Comparison of ENCODE assay signal across 16 cellular contexts in the genomic region with DNA sequence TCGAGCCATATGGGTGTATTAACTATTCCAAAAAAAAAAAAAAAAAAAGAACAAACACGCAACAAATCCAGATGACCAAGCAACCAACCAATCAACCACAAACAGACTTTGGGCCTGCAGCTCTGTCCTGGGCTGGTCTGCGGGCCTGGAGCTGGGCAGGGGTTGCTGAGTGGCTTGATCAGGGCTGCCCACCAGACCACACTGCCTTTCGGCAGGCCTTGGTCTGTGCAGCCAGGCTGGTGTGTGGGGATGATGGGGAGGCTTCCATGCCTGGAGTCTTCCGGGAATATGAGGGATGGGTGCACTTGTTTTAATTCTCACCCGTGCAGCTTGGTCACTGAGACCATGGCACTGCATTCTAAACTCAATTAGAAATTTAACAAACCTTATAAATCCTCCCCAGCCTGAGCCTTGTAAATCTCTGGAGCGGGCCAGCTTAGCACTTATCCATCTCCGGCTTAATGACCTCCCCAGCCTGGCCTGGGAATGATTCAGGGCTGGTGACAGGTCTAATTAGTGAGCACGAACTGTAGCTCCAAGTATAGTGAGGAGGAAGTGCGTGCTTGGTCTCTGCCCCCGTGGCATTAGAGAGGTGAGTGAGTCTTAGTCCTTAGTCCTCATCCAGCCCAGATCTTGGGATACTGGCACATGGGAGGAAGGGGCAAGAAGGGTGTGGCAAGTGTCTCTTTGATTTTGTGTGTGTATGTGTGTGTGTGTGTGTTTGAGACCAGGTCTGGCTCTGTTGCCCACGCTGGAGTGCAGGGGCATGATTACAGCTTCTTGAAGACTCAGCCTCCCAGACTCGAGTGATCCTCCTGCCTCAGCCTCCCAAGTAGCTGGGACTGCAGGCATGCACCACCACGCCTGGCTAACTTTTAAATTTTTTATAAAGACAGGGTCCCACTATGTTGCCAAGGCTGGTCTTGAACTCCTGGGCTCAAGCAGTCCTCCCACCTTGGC.
"Had no signal": no experiment of that assay in that cellular context is flagged by ENCODE, and none has a peak within 500 bp of the region (broad histone marks: within the 10 kb centered on the region; RNA-seq: fewer than 3 reads in every experiment).

No MANE protein-coding gene starts in this region.

- H3K4me3 Mint-ChIP-seq: mesothelial cell of epicardium; natural killer cell treated with Interleukin-12 subunit alpha and Interleukin-12 subunit beta and Interleukin-15 and Interleukin-18, amount 100 ng/mL, for 72 hours; T-helper 17 cell had no signal

- H3K4me3 ChIP-seq: ascending aorta, lung, spleen had no signal

- H3K9me3 Mint-ChIP-seq: mesothelial cell of epicardium; natural killer cell treated with Interleukin-12 subunit alpha and Interleukin-12 subunit beta and Interleukin-15 and Interleukin-18, amount 100 ng/mL, for 72 hours had no signal

- H3K27ac Mint-ChIP-seq: mesothelial cell of epicardium; natural killer cell treated with Interleukin-12 subunit alpha and Interleukin-12 subunit beta and Interleukin-15 and Interleukin-18, amount 100 ng/mL, for 72 hours; T-helper 17 cell had no signal

- H3K27me3 ChIP-seq: ascending aorta had no signal

- H3K9me3 ChIP-seq: ascending aorta, spleen had no signal

- H3K79me2 ChIP-seq: parathyroid adenoma had no signal

- H3K36me3 ChIP-seq: ascending aorta, spleen had no signal

- ATAC-seq: esophagus mucosa; natural killer cell treated with Interleukin-12 subunit alpha and Interleukin-12 subunit beta and Interleukin-15 and Interleukin-18, amount 100 ng/mL, for 72 hours; T-helper 17 cell had no signal

- H2AFZ ChIP-seq: parathyroid adenoma had no signal

- H3K4me1 ChIP-seq: ascending aorta, parathyroid adenoma, spleen had no signal

- H3K27ac ChIP-seq: ascending aorta, parathyroid adenoma, spleen, VCaP had no signal

- H3K36me3 Mint-ChIP-seq: mesothelial cell of epicardium; natural killer cell treated with Interleukin-12 subunit alpha and Interleukin-12 subunit beta and Interleukin-15 and Interleukin-18, amount 100 ng/mL, for 72 hours had no signal

- DNase-seq: activated CD4-positive, alpha-beta T cell treated with anti-CD3 and anti-CD28 coated beads for 1 hour; activated naive CD4-positive, alpha-beta T cell treated with Interleukin-2 at 50 U/mL for 16 hours; cortex of kidney; effector CD4-positive, alpha-beta T cell; spleen; stimulated activated CD8-positive, alpha-beta memory T cell treated with anti-CD3 and anti-CD28 coated beads, Interleukin-4, amount 100 ng/mL, for 48 hours; stimulated activated naive CD4-positive, alpha-beta T cell treated with Interleukin-2 at 50 U/mL for 16 hours; T-helper 17 cell; trophoblast cell had no signal

- H3K4me1 Mint-ChIP-seq: mesothelial cell of epicardium had no signal

- H3K9ac ChIP-seq: parathyroid adenoma had no signal
